ENCODE assay signal across 8 cellular contexts in genomic region chr11:63915961-63916836, GRCh38. TPM values are rescaled to one million over a fixed set of nuclear protein-coding genes. Genes with fewer than 3 reads are reported as not detected.
DNase-seq lines count a peak whose midpoint lies in the region; ATAC-seq, FAIRE-seq and TF ChIP-seq lines count a peak whose summit lies in the region.
"Had no signal": no experiment of that assay in that cellular context is flagged by ENCODE, and none has a peak within 500 bp of the region (broad histone marks: within the 10 kb centered on the region; RNA-seq: fewer than 3 reads in every experiment).

No MANE protein-coding gene starts in this region.

- peak; percentile 49 to 69; a peak in 3 of 4 replicates for TF ChIP-seq RAD21 in H1 (IDR thresholded peaks at IDR 0.05 in 1 of 2, conservative IDR thresholded peaks at IDR 0.05 in 1 of 2; ENCODE audit: low read depth in 2 of 2, low read length in 2 of 2)

- H3K27ac ChIP-seq in H1 (ENCODE audit: low read depth, low read length), result peak overlapping the region; percentile 86; the same call in 1 of the 2 replicates
- H3K27ac ChIP-seq in naive thymus-derived CD4-positive, alpha-beta T cell (ENCODE audit: low read depth, low read length), result no peak overlapping the region

- POLR2A ChIA-PET in H1 (lab: Charles Lee; ENCODE audit: partially characterized antibody), result interaction anchor here (0.8 to 10.7 kb wide), 15 partner anchors 7 to 150 kb away, joined by 3 to 173 read pairs (median 5); partner anchors contain the start of genes NAA40 and ZFTA
- POLR2A ChIA-PET in naive thymus-derived CD4-positive, alpha-beta T cell (lab: Charles Lee), result interaction anchor here (1.2 to 1.3 kb wide), 3 partner anchors 21 to 32 kb away, joined by 3 to 4 read pairs (median 3); no protein-coding TSS in a partner anchor

- H3K27ac Mint-ChIP-seq in naive thymus-derived CD4-positive, alpha-beta T cell, result peak overlapping the region in 2 of 9 donors; percentile 26 to 42
- H3K27ac Mint-ChIP-seq: activated naive CD4-positive, alpha-beta T cell treated with anti-CD3 and anti-CD28 coated beads, Interleukin-2, amount 50 U/mL, for 72 hours had no signal

- H2BK15ac ChIP-seq in H1 (ENCODE audit: low read length), result peak overlapping the region; percentile 72; the same call in 1 of the 2 replicates

- peak overlapping the region; percentile 80 for H3K56ac ChIP-seq in H1 (replicated peaks; ENCODE audit: insufficient read length, low read depth, low read length)

- peak overlapping the region; percentile 93 for H4K8ac ChIP-seq in H1 (ENCODE audit: extremely low read depth, insufficient read depth, low read length)

- no peak for FAIRE-seq in H1 (lab: Jason Lieb, UNC)

- H3K79me2 ChIP-seq in H1 (ENCODE audit: control insufficient read depth in 1 of 2, insufficient read depth in 2 of 2, low read length in 2 of 2), result peaks cover 3 to 29% of the 10 kb centered on the region in 2 experiments; a peak in 3 of 4 replicates

- no peaks in the 10 kb centered on the region for H3K9me3 Mint-ChIP-seq in naive thymus-derived CD4-positive, alpha-beta T cell
- H3K9me3 Mint-ChIP-seq: activated naive CD4-positive, alpha-beta T cell treated with anti-CD3 and anti-CD28 coated beads, Interleukin-2, amount 50 U/mL, for 72 hours had no signal

- no peak overlapping the region; the same call in 1 of the 2 replicates for H2BK12ac ChIP-seq in H1 (ENCODE audit: low read depth, low read length)

- H2BK120ac ChIP-seq in H1 (replicated peaks; ENCODE audit: low read depth, low read length), result peak overlapping the region; percentile 31

- no peaks in the 10 kb centered on the region for H3K36me3 Mint-ChIP-seq in naive thymus-derived CD4-positive, alpha-beta T cell
- H3K36me3 Mint-ChIP-seq: activated naive CD4-positive, alpha-beta T cell treated with anti-CD3 and anti-CD28 coated beads, Interleukin-2, amount 50 U/mL, for 72 hours had no signal

- DNase-seq in UCSD-AML1 (lab: John Stamatoyannopoulos, UW; ENCODE audit: unreplicated experiment), result peak; percentile 69
- peak in 1 of 2 experiments; percentile 99 for DNase-seq in H1 (ENCODE audit: low read depth in 1 of 2, low spot score in 2 of 2)
- DNase-seq in naive thymus-derived CD4-positive, alpha-beta T cell, result peak in 3 of 9 donors; percentile 6 to 49 (median 31)

- intact Hi-C loops in naive thymus-derived CD4-positive, alpha-beta T cell (cut with micrococcal nuclease), result loop anchor here in 1 of 2 donors (2.0 kb wide), 1 partner anchor 77 kb away; the partner anchor contains the start of gene MARK2

- TF ChIP-seq EP300 in H1 (IDR thresholded peaks at IDR 0.05; ENCODE audit: borderline replicate concordance in 1 of 2, low read depth in 2 of 2, low read length in 2 of 2), result no peak

- H4K20me1 ChIP-seq in H1 (replicated peaks in 1 of 2; ENCODE audit: control insufficient read depth in 1 of 2, insufficient read depth in 2 of 2, low read length in 2 of 2), result peaks cover 12 to 17% of the 10 kb centered on the region in 2 experiments

- H3K4me2 ChIP-seq in H1 (ENCODE audit: insufficient read depth in 1 of 2, low read depth in 2 of 2, low read length in 2 of 2), result peak overlapping the region; percentile 89 to 99

- peaks cover 9% of the 10 kb centered on the region for H3K79me1 ChIP-seq in H1 (ENCODE audit: low read depth, low read length)

- peak overlapping the region; percentile 93 for H4K5ac ChIP-seq in H1 (ENCODE audit: insufficient read length, low read depth, low read length)

- H3K4me1 Mint-ChIP-seq in naive thymus-derived CD4-positive, alpha-beta T cell, result peaks cover 0 to 18% (median 15%) of the 10 kb centered on the region in 7 donors

- CTCF ChIA-PET in H1 (lab: Charles Lee; ENCODE audit: partially characterized antibody), result interaction anchor here (0.6 to 4.5 kb wide), 20 partner anchors 9 to 352 kb away, joined by 3 to 39 read pairs (median 4); no protein-coding TSS in a partner anchor
- CTCF ChIA-PET in naive thymus-derived CD4-positive, alpha-beta T cell (lab: Charles Lee), result interaction anchor here (1.0 to 3.6 kb wide), 3 partner anchors 29 to 80 kb away, joined by 3 to 13 read pairs (median 12); no protein-coding TSS in a partner anchor

- H3K23ac ChIP-seq in H1 (ENCODE audit: insufficient read length), result no peak overlapping the region

- no peak overlapping the region for H2AFZ ChIP-seq in H1 (ENCODE audit: low read length)

- peaks cover 10 to 34% (median 19%) of the 10 kb centered on the region in 4 experiments; a peak in 7 of 8 replicates for H3K36me3 ChIP-seq in H1 (ENCODE audit: control insufficient read depth in 2 of 4, insufficient read depth in 4 of 4, low read length in 3 of 4)
- H3K36me3 ChIP-seq in naive thymus-derived CD4-positive, alpha-beta T cell (ENCODE audit: control insufficient read depth in 2 of 3, insufficient read depth in 3 of 3, low read length in 3 of 3), result no peaks in the 10 kb centered on the region

- peak overlapping the region; percentile 53 to 85 (median 74) for H3K9ac ChIP-seq in H1 (replicated peaks in 1 of 4; ENCODE audit: extremely low read depth in 1 of 4, low read depth in 3 of 4, low read length in 3 of 4)

- TF ChIP-seq CTCF in LNCAP (IDR thresholded peaks at IDR 0.05) (peak; percentile 52), H1 (IDR thresholded peaks at IDR 0.05; ENCODE audit: control extremely low read depth in 1 of 3, insufficient read depth in 1 of 3, low read depth in 1 of 3, low read length in 3 of 3) (peak in 2 of 3 experiments; percentile 79 to 87; a peak in 3 of 4 replicates)

- peak overlapping the region; percentile 18 for H3K14ac ChIP-seq in H1 (ENCODE audit: insufficient read length)

- no peak overlapping the region for H2BK20ac ChIP-seq in H1 (ENCODE audit: low read length)

- H3K27me3 ChIP-seq in H1 (replicated peaks in 1 of 4; ENCODE audit: control insufficient read depth in 3 of 4, extremely low read depth in 1 of 4, insufficient read depth in 3 of 4, low read length in 3 of 4), result no peaks in the 10 kb centered on the region
- H3K27me3 ChIP-seq in naive thymus-derived CD4-positive, alpha-beta T cell (ENCODE audit: control insufficient read depth in 2 of 2, insufficient read depth in 2 of 2, low read length in 2 of 2), result no peaks in the 10 kb centered on the region

- H3K4me1 ChIP-seq in H1 (replicated peaks in 1 of 4; ENCODE audit: control insufficient read depth in 3 of 4, insufficient read depth in 4 of 4, low read length in 3 of 4), result peaks cover under 1 to 37% (median 31%) of the 10 kb centered on the region in 4 experiments
- peaks cover 8 to 20% of the 10 kb centered on the region in 2 donors for H3K4me1 ChIP-seq in naive thymus-derived CD4-positive, alpha-beta T cell (ENCODE audit: control insufficient read depth in 2 of 2, insufficient read depth in 2 of 2, low read length in 2 of 2)

- H3K4me3 ChIP-seq in GM08714 (ENCODE audit: low read length) (peak overlapping the region; percentile 57; the same call in 1 of the 2 replicates), H1 (ENCODE audit: extremely low read depth in 1 of 4, insufficient read depth in 2 of 4, low read depth in 3 of 4, low read length in 4 of 4) (peak overlapping the region; percentile 67 to 95 (median 89))
- peak overlapping the region; percentile 55 for H3K4me3 ChIP-seq in naive thymus-derived CD4-positive, alpha-beta T cell (ENCODE audit: low read length)

- peak; percentile 34 for ATAC-seq in naive thymus-derived CD4-positive, alpha-beta T cell
- no peak for ATAC-seq in HG03378 (IDR thresholded peaks at IDR 0.05; ENCODE audit: unreplicated experiment)
- ATAC-seq in GM19035 (IDR thresholded peaks at IDR 0.05; ENCODE audit: unreplicated experiment), result no peak

- H4K91ac ChIP-seq in H1 (replicated peaks; ENCODE audit: insufficient read length, low read length), result peak overlapping the region; percentile 98

- no peak for TF ChIP-seq POLR2A in H1 (IDR thresholded peaks at IDR 0.05; ENCODE audit: control extremely low read depth in 1 of 2, low read depth in 2 of 2, low read length in 2 of 2)

- H3K18ac ChIP-seq in H1 (ENCODE audit: extremely low read depth, low read length), result peak overlapping the region; percentile 97

- H2BK5ac ChIP-seq in H1 (ENCODE audit: low read depth, low read length), result peak overlapping the region; percentile 91; the same call in 1 of the 2 replicates

- whole genome bisulfite sequencing in H1 (ENCODE audit: extremely low coverage in 1 of 2, insufficient coverage in 1 of 2, insufficient read length in 1 of 2, insufficient replicate concordance in 2 of 2, low coverage in 1 of 2, low lambda C conversion rate in 2 of 2, missing lambda C conversion rate in 1 of 2), 2 experiments, result 2% methylated on average over 40 of the region's 56 CpGs; no CpG with 5 or more reads in 1 of the 2 experiments

- H3K23me2 ChIP-seq in H1 (ENCODE audit: low read depth, low read length), result peaks cover 31% of the 10 kb centered on the region

- H3K4ac ChIP-seq in H1 (replicated peaks; ENCODE audit: insufficient read length, low read depth, low read length), result peak overlapping the region; percentile 36

- peak overlapping the region; percentile 73 to 91 (median 83) for H3K4me3 Mint-ChIP-seq in naive thymus-derived CD4-positive, alpha-beta T cell

- no peak overlapping the region; the same call in 1 of the 2 replicates for H2AK5ac ChIP-seq in H1 (ENCODE audit: low read depth, low read length)

- H3K27me3 Mint-ChIP-seq in naive thymus-derived CD4-positive, alpha-beta T cell, result peaks cover 0 to 19% (median 0%) of the 10 kb centered on the region in 5 donors

- no peaks in the 10 kb centered on the region for H3K9me3 ChIP-seq in H1 (ENCODE audit: insufficient read depth in 2 of 2, low read depth in 1 of 2, low read length in 1 of 2)
- no peaks in the 10 kb centered on the region for H3K9me3 ChIP-seq in naive thymus-derived CD4-positive, alpha-beta T cell (ENCODE audit: control insufficient read depth in 2 of 3, low read length in 3 of 3)

RNA-seq across cellular contexts. Expression of gene RCOR2, which starts 0.8 kb away (rescaled TPM):
- 78.0 and 80.1 TPM in 2 replicates for total RNA-seq in H1 (2021; fragmentation: NEBNext Ultra II Directional; extraction: Animal tissue kit (Norgen Biotek cat#: 25700))
- 54.6 and 75.9 TPM in 2 replicates for polyA plus RNA-seq in H1 (2011; rRNA removed)
- 67.2 TPM for polyA plus RNA-seq in H1 (2011; cell fraction: cytosol; rRNA removed)
- polyA plus RNA-seq in H1 (2011; cell fraction: nucleus; rRNA removed), result 110 TPM
- polyA plus RNA-seq in H1 (2012, experiment 1 of 2), result 55.1 to 84.2 TPM (median 78.1 TPM) in 4 replicates
- 64.1 TPM for polyA plus RNA-seq in H1 (2012, experiment 2 of 2)
- 47.1 TPM for polyA plus RNA-seq in H1 (2013, experiment 1 of 2)
- 41.5 TPM for polyA plus RNA-seq in H1 (2013, experiment 2 of 2)
- 54.5 and 69.3 TPM in 2 replicates for polyA minus RNA-seq in H1 (2011; rRNA and poly(A)+ RNA removed)
- 50.3 TPM for polyA minus RNA-seq in H1 (2011; cell fraction: cytosol; rRNA and poly(A)+ RNA removed)
- polyA minus RNA-seq in H1 (2011; cell fraction: nucleus; rRNA and poly(A)+ RNA removed), result 42.1 TPM
- total RNA-seq in naive thymus-derived CD4-positive, alpha-beta T cell, result under 1 TPM in 1 of 5 experiments, not detected in 4; 0.07 TPM
- not detected for polyA plus RNA-seq in naive thymus-derived CD4-positive, alpha-beta T cell

RNA-seq across cellular contexts. Expression of gene NAA40, which starts 22.6 kb away (rescaled TPM):
- total RNA-seq in H1 (2021; fragmentation: NEBNext Ultra II Directional; extraction: Animal tissue kit (Norgen Biotek cat#: 25700)), result 31.1 and 34.1 TPM in 2 replicates
- polyA plus RNA-seq in H1 (2011; rRNA removed), result 20.0 and 23.7 TPM in 2 replicates
- 27.8 TPM for polyA plus RNA-seq in H1 (2011; cell fraction: cytosol; rRNA removed)
- 43.0 TPM for polyA plus RNA-seq in H1 (2011; cell fraction: nucleus; rRNA removed)
- polyA plus RNA-seq in H1 (2012, experiment 1 of 2), result 24.6 to 30.7 TPM (median 25.7 TPM) in 4 replicates
- polyA plus RNA-seq in H1 (2012, experiment 2 of 2), result 18.0 TPM
- polyA plus RNA-seq in H1 (2013, experiment 1 of 2), result 14.5 TPM
- polyA plus RNA-seq in H1 (2013, experiment 2 of 2), result 13.6 TPM
- 20.8 and 23.4 TPM in 2 replicates for polyA minus RNA-seq in H1 (2011; rRNA and poly(A)+ RNA removed)
- 10.6 TPM for polyA minus RNA-seq in H1 (2011; cell fraction: cytosol; rRNA and poly(A)+ RNA removed)
- polyA minus RNA-seq in H1 (2011; cell fraction: nucleus; rRNA and poly(A)+ RNA removed), result 20.5 TPM
- 10 to 100 TPM; 21.0 to 39.8 (median 24.8) TPM for total RNA-seq in naive thymus-derived CD4-positive, alpha-beta T cell
- 10 to 100 TPM in 1 of 2 donors, 1 to 10 TPM in 1; 5.1 to 10.3 TPM for polyA plus RNA-seq in naive thymus-derived CD4-positive, alpha-beta T cell

RNA-seq across cellular contexts. Expression of gene COX8A, which starts 58.2 kb away (rescaled TPM):
- total RNA-seq in H1 (2021; fragmentation: NEBNext Ultra II Directional; extraction: Animal tissue kit (Norgen Biotek cat#: 25700)), result 365 and 413 TPM in 2 replicates
- 1,720 and 2,058 TPM in 2 replicates for polyA plus RNA-seq in H1 (2011; rRNA removed)
- polyA plus RNA-seq in H1 (2011; cell fraction: cytosol; rRNA removed), result 801 TPM
- polyA plus RNA-seq in H1 (2011; cell fraction: nucleus; rRNA removed), result 895 TPM
- 439 to 800 TPM (median 741 TPM) in 4 replicates for polyA plus RNA-seq in H1 (2012, experiment 1 of 2)
- 1,693 TPM for polyA plus RNA-seq in H1 (2012, experiment 2 of 2)
- polyA plus RNA-seq in H1 (2013, experiment 1 of 2), result 891 TPM
- polyA plus RNA-seq in H1 (2013, experiment 2 of 2), result 816 TPM
- 145 and 160 TPM in 2 replicates for polyA minus RNA-seq in H1 (2011; rRNA and poly(A)+ RNA removed)
- 241 TPM for polyA minus RNA-seq in H1 (2011; cell fraction: cytosol; rRNA and poly(A)+ RNA removed)
- 152 TPM for polyA minus RNA-seq in H1 (2011; cell fraction: nucleus; rRNA and poly(A)+ RNA removed)
- total RNA-seq in naive thymus-derived CD4-positive, alpha-beta T cell, result 100 to 1,000 TPM in 4 of 5 experiments, 10 to 100 TPM in 1; 90.9 to 363 (median 105) TPM
- polyA plus RNA-seq in naive thymus-derived CD4-positive, alpha-beta T cell, result 100 to 1,000 TPM; 360 to 375 TPM

Comparison
In these comparisons a context has a peak if more than half of its experiments do, and no peak if none do; other contexts are left out.
1. RNA of gene RCOR2, which starts 0.8 kb away (total RNA-seq): 78.0 to 80.1 TPM in H1; 0.07 TPM in naive thymus-derived CD4-positive, alpha-beta T cell; every median in the first group is over 10 times any median in the second.
2. Peak in every context shown above with its lines, with median percentiles within 50 percentile points of each other: H3K4me3 ChIP-seq.